In genomic region chr4:25703731-25704388, GRCh38 we compare ENCODE assay signal across 20 cellular contexts. TPM values are rescaled to one million over a fixed set of nuclear protein-coding genes. Genes with fewer than 3 reads are reported as not detected.
DNase-seq lines count a peak whose midpoint lies in the region; ATAC-seq, FAIRE-seq and TF ChIP-seq lines count a peak whose summit lies in the region.
"Had no signal": no experiment of that assay in that cellular context is flagged by ENCODE, and none has a peak within 500 bp of the region (broad histone marks: within the 10 kb centered on the region; RNA-seq: fewer than 3 reads in every experiment).

No MANE protein-coding gene starts in this region.

- in situ Hi-C loops in GM23248 (cut with MboI), result no loop called here

- H3K79me2 ChIP-seq in GM23248 (ENCODE audit: insufficient read depth) (no peaks in the 10 kb centered on the region), osteoblast (ENCODE audit: insufficient read depth, low read length) (no peaks in the 10 kb centered on the region)

- H3K9ac ChIP-seq in GM23248, result no peak overlapping the region
- H3K9ac ChIP-seq: BLaER1 had no signal

- DNase-seq in GM23248, result peak; percentile 30
- DNase-seq in RCC 7860 (ENCODE audit: low spot score), result peak; percentile 45
- DNase-seq in fibroblast of mammary gland (ENCODE audit: low read depth), result peak; percentile 23
- peak; percentile 32 for DNase-seq in osteoblast (ENCODE audit: insufficient read length, low spot score, missing footprints)
- no peak for DNase-seq in coronary artery (ENCODE audit: low spot score)
- DNase-seq: activated CD8-positive, alpha-beta T cell treated with anti-CD3 and anti-CD28 coated beads for 36 hours; activated T-cell treated with anti-CD3 and anti-CD28 coated beads, Interleukin-2, amount 50 U/mL, for 24 hours; DMS 273 treated with DMSO at 0.1 percent for 48 hours; heart left ventricle; mesendoderm; NCI-H187; NCI-H345; nephron progenitor cell; NK-92 treated with Interleukin-12 subunit alpha and Interleukin-12 subunit beta, amount 100 ng/mL, for 24 hours; psoas muscle; testis had no signal

- H3K27ac ChIP-seq in GM23248 (no peak overlapping the region), osteoblast (ENCODE audit: low read depth, low read length) (peak overlapping the region; percentile 59), coronary artery (no peak overlapping the region)
- H3K27ac ChIP-seq: BLaER1, psoas muscle, testis had no signal

- no peaks in the 10 kb centered on the region for H4K20me1 ChIP-seq in GM23248 (ENCODE audit: insufficient read depth)
- no peaks in the 10 kb centered on the region for H4K20me1 ChIP-seq in osteoblast (ENCODE audit: insufficient read depth, low read length)
- H4K20me1 ChIP-seq: BLaER1 had no signal

- H3K4me1 ChIP-seq in GM23248 (ENCODE audit: insufficient read depth), result no peaks in the 10 kb centered on the region
- peaks cover 9% of the 10 kb centered on the region for H3K4me1 ChIP-seq in osteoblast (ENCODE audit: insufficient read depth, low read length)
- H3K4me1 ChIP-seq: BLaER1, psoas muscle, testis had no signal

- H3K36me3 ChIP-seq in GM23248 (ENCODE audit: low read depth), result no peaks in the 10 kb centered on the region
- no peaks in the 10 kb centered on the region for H3K36me3 ChIP-seq in osteoblast (ENCODE audit: insufficient read depth, low read length)
- H3K36me3 ChIP-seq: BLaER1, heart left ventricle had no signal

- TF ChIP-seq CTCF in fibroblast of mammary gland (conservative IDR thresholded peaks at IDR 0.05; ENCODE audit: control insufficient read depth, insufficient read depth, low read depth, low read length) (no peak), osteoblast (IDR thresholded peaks at IDR 0.05; ENCODE audit: extremely low read depth, low read depth, low read length) (no peak), coronary artery (IDR thresholded peaks at IDR 0.05) (no peak)

- H3K27me3 ChIP-seq in GM23248 (replicated peaks; ENCODE audit: insufficient read depth) (no peaks in the 10 kb centered on the region), osteoblast (ENCODE audit: insufficient read depth, low read length) (peaks cover 4% of the 10 kb centered on the region)
- H3K27me3 ChIP-seq: BLaER1, heart left ventricle, testis had no signal

- 43 to 46% methylated on average over 3 of the region's 3 CpGs for WGBS in GM23248 (ENCODE audit: low coverage in 1 of 2, low lambda C conversion rate in 2 of 2, missing lambda C conversion rate in 2 of 2), 2 experiments

- H3K4me2 ChIP-seq in GM23248 (ENCODE audit: unreplicated experiment) (no peak overlapping the region), osteoblast (ENCODE audit: insufficient read depth, low read length) (no peak overlapping the region)
- H3K4me2 ChIP-seq: BLaER1 had no signal

- FAIRE-seq in RCC 7860 (lab: Jason Lieb, UNC), result peak; percentile 90
- FAIRE-seq: islet of Langerhans had no signal

- H3K4me3 ChIP-seq in GM23248 (no peak overlapping the region), fibroblast of mammary gland (ENCODE audit: control insufficient read depth, low read depth, low read length) (no peak overlapping the region), osteoblast (ENCODE audit: insufficient read depth, low read length) (no peak overlapping the region), coronary artery (no peak overlapping the region)
- H3K4me3 ChIP-seq: BLaER1, heart left ventricle, psoas muscle, testis had no signal

- no peak for ATAC-seq in HG03196 (IDR thresholded peaks at IDR 0.05; ENCODE audit: unreplicated experiment)
- ATAC-seq in HG02885 (IDR thresholded peaks at IDR 0.05; ENCODE audit: poor library complexity, unreplicated experiment), result no peak
- ATAC-seq: activated CD8-positive, alpha-beta T cell treated with anti-CD3 and anti-CD28 coated beads for 36 hours; psoas muscle had no signal

- H3K9me3 ChIP-seq in GM23248 (ENCODE audit: low read depth) (no peaks in the 10 kb centered on the region), osteoblast (ENCODE audit: low read depth, low read length) (no peaks in the 10 kb centered on the region)
- H3K9me3 ChIP-seq: heart left ventricle, psoas muscle, testis had no signal

- no peaks in the 10 kb centered on the region for H3F3A ChIP-seq in GM23248 (ENCODE audit: insufficient read depth)

- H2AFZ ChIP-seq in GM23248, result no peak overlapping the region
- no peak overlapping the region for H2AFZ ChIP-seq in osteoblast (ENCODE audit: low read length)

- no peaks in the 10 kb centered on the region for H3K9me2 ChIP-seq in GM23248 (ENCODE audit: insufficient read depth)

RNA-seq across cellular contexts. Expression of gene SLC34A2, which starts 48.2 kb away (rescaled TPM):
- not detected in 2 replicates for total RNA-seq in GM23248 (2014; rRNA removed; shearing (Covaris generic))
- polyA plus RNA-seq in GM23248 (2016; fragmentation: Nextera tagmentation; extraction: Ambion mirVana), result not detected in 2 replicates
- not detected in 2 replicates for total RNA-seq in osteoblast
- total RNA-seq: activated CD8-positive, alpha-beta T cell treated with anti-CD3 and anti-CD28 coated beads for 36 hours had no signal
